In the genomic region with DNA sequence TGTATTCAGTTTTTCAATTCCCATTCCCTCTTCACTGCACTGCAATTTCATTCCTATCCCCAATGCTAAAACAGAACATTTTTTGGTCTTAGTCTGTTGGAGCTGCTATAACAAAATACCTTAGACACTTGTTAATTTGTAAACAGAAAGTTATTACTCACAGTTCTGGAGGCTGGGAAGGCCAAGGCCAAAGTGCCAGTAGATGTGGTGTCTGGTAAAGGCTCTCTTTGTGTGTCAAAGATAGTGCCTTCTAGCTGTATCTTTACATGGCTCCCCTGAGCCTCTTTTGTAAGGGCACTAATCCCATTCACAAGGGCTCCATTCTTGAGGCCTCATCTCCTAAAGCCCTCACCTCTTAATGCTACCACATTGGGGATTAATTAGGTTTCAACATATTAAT, we compare ENCODE assay signal across 28 cellular contexts.
"Had no signal": no experiment of that assay in that cellular context is flagged by ENCODE, and none has a peak within 500 bp of the region (broad histone marks: within the 10 kb centered on the region; RNA-seq: fewer than 3 reads in every experiment).

No MANE protein-coding gene starts in this region.

- H2AFZ ChIP-seq: hepatocyte, parathyroid adenoma had no signal

- H3K4me3 Mint-ChIP-seq: mesothelial cell of epicardium; naive B cell; natural killer cell treated with Interleukin-12 subunit alpha and Interleukin-12 subunit beta and Interleukin-15 and Interleukin-18, amount 100 ng/mL, for 72 hours; neural crest cell; stimulated activated naive CD8-positive, alpha-beta T cell treated with anti-CD3 and anti-CD28 coated beads, Interleukin-15, amount 100 ng/mL, for 72 hours; type B pancreatic cell had no signal

- H3K4me3 ChIP-seq: coronary artery, esophagus muscularis mucosa, gastroesophageal sphincter, heart left ventricle, hepatocyte, lower lobe of right lung, mucosa of descending colon, right lobe of liver, thyroid gland had no signal

- H3K9ac ChIP-seq: parathyroid adenoma had no signal

- H3K27me3 Mint-ChIP-seq: naive B cell; natural killer cell treated with Interleukin-12 subunit alpha and Interleukin-12 subunit beta and Interleukin-15 and Interleukin-18, amount 100 ng/mL, for 72 hours; progenitor cell of endocrine pancreas; stimulated activated naive CD8-positive, alpha-beta T cell treated with anti-CD3 and anti-CD28 coated beads, Interleukin-15, amount 100 ng/mL, for 72 hours; type B pancreatic cell had no signal

- H3K27me3 ChIP-seq: esophagus muscularis mucosa, foreskin keratinocyte, gastroesophageal sphincter, heart left ventricle, hepatocyte, right lobe of liver, thyroid gland had no signal

- DNase-seq: dermis blood vessel endothelial cell; effector memory CD4-positive, alpha-beta T cell; foreskin keratinocyte; heart left ventricle; kidney glomerular epithelial cell; left ventricle myocardium superior; lower lobe of right lung; mucosa of descending colon; naive B cell; right lobe of liver; small intestine; stimulated activated CD4-positive, alpha-beta T cell treated with anti-CD3 and anti-CD28 coated beads, Interleukin-15, amount 100 ng/mL, for 24 hours; stimulated activated CD4-positive, alpha-beta T cell treated with anti-CD3 and anti-CD28 coated beads, Interleukin-4, amount 100 ng/mL, for 1 hour; stimulated activated CD8-positive, alpha-beta memory T cell treated with anti-CD3 and anti-CD28 coated beads, Interleukin-4, amount 100 ng/mL, for 48 hours; stimulated activated naive CD4-positive, alpha-beta T cell; stimulated activated naive CD8-positive, alpha-beta T cell treated with anti-CD3 and anti-CD28 coated beads, Interleukin-15, amount 100 ng/mL, for 72 hours; thyroid gland had no signal

- ATAC-seq: foreskin keratinocyte; gastroesophageal sphincter; heart left ventricle; left ventricle myocardium superior; lower lobe of right lung; mucosa of descending colon; natural killer cell treated with Interleukin-12 subunit alpha and Interleukin-12 subunit beta and Interleukin-15 and Interleukin-18, amount 100 ng/mL, for 72 hours; stimulated activated naive CD8-positive, alpha-beta T cell treated with anti-CD3 and anti-CD28 coated beads, Interleukin-15, amount 100 ng/mL, for 72 hours had no signal

- H3K9me3 Mint-ChIP-seq: natural killer cell treated with Interleukin-12 subunit alpha and Interleukin-12 subunit beta and Interleukin-15 and Interleukin-18, amount 100 ng/mL, for 72 hours had no signal

- H3K27ac Mint-ChIP-seq: mesothelial cell of epicardium; stimulated activated naive CD8-positive, alpha-beta T cell treated with anti-CD3 and anti-CD28 coated beads, Interleukin-15, amount 100 ng/mL, for 72 hours; type B pancreatic cell had no signal

- H3K4me2 ChIP-seq: hepatocyte had no signal

- H3K9me3 ChIP-seq: esophagus muscularis mucosa, gastroesophageal sphincter, heart left ventricle, lower lobe of right lung, mucosa of descending colon, right lobe of liver, thyroid gland had no signal

- H3K4me1 ChIP-seq: foreskin keratinocyte, lower lobe of right lung, parathyroid adenoma, right lobe of liver, thyroid gland had no signal

- H3K27ac ChIP-seq: coronary artery, esophagus muscularis mucosa, foreskin keratinocyte, gastroesophageal sphincter, heart left ventricle, hepatocyte, lower lobe of right lung, parathyroid adenoma, right lobe of liver, thyroid gland had no signal

- FAIRE-seq: endothelial cell of umbilical vein, small intestine had no signal
